ENCODE assay signal across 30 cellular contexts in the genomic region with DNA sequence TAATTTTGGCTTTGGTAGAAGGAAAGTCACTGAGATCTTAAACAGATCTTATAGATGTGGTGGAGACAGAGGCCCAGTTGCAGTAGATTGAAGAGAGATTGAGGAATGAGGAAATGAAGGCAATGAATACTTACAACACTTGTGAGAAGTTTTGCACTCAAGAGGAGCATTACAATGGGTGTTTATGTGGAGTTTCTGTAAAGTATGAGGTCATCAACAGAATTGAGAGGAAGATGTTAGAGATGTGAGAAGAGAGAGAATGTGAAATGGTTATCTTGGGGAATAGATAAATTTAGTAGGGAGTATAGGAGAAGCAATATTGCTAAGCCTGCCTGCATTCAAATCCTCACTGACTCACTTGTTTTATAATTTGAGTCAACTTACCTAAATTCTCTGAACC.
"Had no signal": no experiment of that assay in that cellular context is flagged by ENCODE, and none has a peak within 500 bp of the region (broad histone marks: within the 10 kb centered on the region; RNA-seq: fewer than 3 reads in every experiment).

No MANE protein-coding gene starts in this region.

- H3K9me3 ChIP-seq: ascending aorta had no signal

- H3K36me3 ChIP-seq: ascending aorta, cardiac muscle cell, WERI-Rb-1 had no signal

- H3K27ac ChIP-seq: ascending aorta, cardiac muscle cell, WERI-Rb-1 had no signal

- FAIRE-seq: bronchial epithelial cell had no signal

- H3K4me1 ChIP-seq: ascending aorta had no signal

- H3K27me3 ChIP-seq: ascending aorta, cardiac muscle cell had no signal

- ATAC-seq: activated CD4-positive, alpha-beta T cell treated with anti-CD3 and anti-CD28 coated beads for 36 hours; activated CD4-positive, CD25-positive, alpha-beta regulatory T cell treated with anti-CD3 and anti-CD28 coated beads, Interleukin-2, amount 50 U/mL, for 24 hours; activated CD8-positive, alpha-beta memory T cell treated with anti-CD3 and anti-CD28 coated beads, Interleukin-2, amount 10 ng/mL, durations not matched to agents 7 days and 5 days; activated CD8-positive, alpha-beta T cell treated with anti-CD3 and anti-CD28 coated beads, Interleukin-2, amount 10 ng/mL, durations not matched to agents 7 days and 5 days; activated naive CD8-positive, alpha-beta T cell treated with anti-CD3 and anti-CD28 coated beads, Interleukin-2, amount 50 U/mL, for 24 hours had no signal

- H3K4me3 ChIP-seq: ascending aorta, cardiac muscle cell had no signal

- DNase-seq: activated CD4-positive, alpha-beta memory T cell treated with anti-CD3 and anti-CD28 coated beads, Interleukin-2, amount 10 ng/mL, durations not matched to agents 7 days and 5 days; activated CD4-positive, alpha-beta T cell treated with anti-CD3 and anti-CD28 coated beads for 1 hour; activated CD4-positive, alpha-beta T cell treated with anti-CD3 and anti-CD28 coated beads for 36 hours; activated CD4-positive, alpha-beta T cell treated with anti-CD3 and anti-CD28 coated beads for 48 hours; activated CD4-positive, alpha-beta T cell treated with anti-CD3 and anti-CD28 coated beads, Interleukin-2, amount 10 ng/mL, durations not matched to agents 7 days and 5 days; activated CD4-positive, alpha-beta T cell treated with anti-CD3 and anti-CD28 coated beads, Interleukin-2, amount 50 U/mL, for 48 hours; activated CD4-positive, CD25-positive, alpha-beta regulatory T cell; activated CD8-positive, alpha-beta memory T cell treated with anti-CD3 and anti-CD28 coated beads for 24 hours; activated CD8-positive, alpha-beta memory T cell treated with anti-CD3 and anti-CD28 coated beads, Interleukin-2, amount 10 ng/mL, durations not matched to agents 7 days and 5 days; activated CD8-positive, alpha-beta memory T cell treated with anti-CD3 and anti-CD28 coated beads, Interleukin-2, amount 50 U/mL, for 48 hours; activated CD8-positive, alpha-beta T cell treated with anti-CD3 and anti-CD28 coated beads, Interleukin-2, amount 10 ng/mL, durations not matched to agents 7 days and 5 days; activated effector memory CD4-positive, alpha-beta T cell treated with Interleukin-2 at 50 U/mL for 16 hours; activated gamma-delta T cell; activated naive CD4-positive, alpha-beta T cell treated with anti-CD3 and anti-CD28 coated beads, Interleukin-2, amount 10 ng/mL, durations not matched to agents 7 days and 5 days; activated naive CD4-positive, alpha-beta T cell treated with Interleukin-2 at 50 U/mL for 16 hours; activated naive CD8-positive, alpha-beta T cell treated with anti-CD3 and anti-CD28 coated beads, Interleukin-2, amount 10 ng/mL, durations not matched to agents 7 days and 5 days; activated naive CD8-positive, alpha-beta T cell treated with anti-CD3 and anti-CD28 coated beads, Interleukin-2, amount 50 U/mL, for 24 hours; activated T-cell treated with anti-CD3 and anti-CD28 coated beads, Interleukin-2, amount 50 U/mL, for 24 hours; activated T-cell treated with anti-CD3 and anti-CD28 coated beads, Interleukin-2, amount 50 U/mL, for 48 hours; amygdala; anterior cingulate cortex; caudate nucleus; cerebellar nuclear complex; T-helper 2 cell; T-helper 9 cell; WERI-Rb-1 had no signal
